In genomic region chr6:167394820-167395219, GRCh38 we compare ENCODE assay signal across 29 cellular contexts.
"Had no signal": no experiment of that assay in that cellular context is flagged by ENCODE, and none has a peak within 500 bp of the region (broad histone marks: within the 10 kb centered on the region; RNA-seq: fewer than 3 reads in every experiment).

No MANE protein-coding gene starts in this region.

- DNase-seq: activated B cell treated with CpG ODN at 0.5 μM for 24 hours; activated CD4-positive, alpha-beta memory T cell treated with anti-CD3 and anti-CD28 coated beads, Interleukin-2, amount 10 ng/mL, durations not matched to agents 7 days and 5 days; activated CD4-positive, alpha-beta T cell treated with anti-CD3 and anti-CD28 coated beads for 48 hours; activated CD8-positive, alpha-beta memory T cell treated with anti-CD3 and anti-CD28 coated beads, Interleukin-2, amount 50 U/mL, for 48 hours; activated gamma-delta T cell; activated naive CD4-positive, alpha-beta T cell; activated naive CD4-positive, alpha-beta T cell treated with anti-CD3 and anti-CD28 coated beads, Interleukin-2, amount 10 ng/mL, durations not matched to agents 7 days and 5 days; activated naive CD8-positive, alpha-beta T cell treated with anti-CD3 and anti-CD28 coated beads, Interleukin-2, amount 10 ng/mL, durations not matched to agents 7 days and 5 days; activated T-cell treated with anti-CD3 and anti-CD28 coated beads for 4 hours; activated T-cell treated with anti-CD3 and anti-CD28 coated beads, Interleukin-2, amount 50 U/mL, for 24 hours; activated T-cell treated with anti-CD3 and anti-CD28 coated beads, Interleukin-2, amount 50 U/mL, for 72 hours; central memory CD4-positive, alpha-beta T cell; cerebellar nuclear complex; colonic mucosa; dorsolateral prefrontal cortex; effector memory CD4-positive, alpha-beta T cell; endodermal cell; erythroblast; esophagus squamous epithelium; T-helper 1 cell; T-helper 17 cell; T1000; WERI-Rb-1 had no signal

- H3K36me3 ChIP-seq: ascending aorta, breast epithelium, cardiac muscle cell, colonic mucosa, esophagus squamous epithelium, WERI-Rb-1 had no signal

- ATAC-seq: activated CD4-positive, CD25-positive, alpha-beta regulatory T cell treated with anti-CD3 and anti-CD28 coated beads, Interleukin-2, amount 50 U/mL, for 24 hours; activated naive CD4-positive, alpha-beta T cell treated with anti-CD3 and anti-CD28 coated beads, Interleukin-2, amount 50 U/mL, for 72 hours; activated T-cell treated with anti-CD3 and anti-CD28 coated beads, Interleukin-2, amount 50 U/mL, for 72 hours; T-helper 17 cell had no signal

- H3K4me1 ChIP-seq: breast epithelium, colonic mucosa, esophagus squamous epithelium had no signal

- H3K4me3 ChIP-seq: ascending aorta, breast epithelium, cardiac muscle cell, colonic mucosa, dorsolateral prefrontal cortex, esophagus squamous epithelium had no signal

- H3K9me3 ChIP-seq: ascending aorta, breast epithelium, colonic mucosa, esophagus squamous epithelium had no signal

- FAIRE-seq: frontal cortex had no signal

- H3K27ac ChIP-seq: breast epithelium, cardiac muscle cell, colonic mucosa, dorsolateral prefrontal cortex, esophagus squamous epithelium, WERI-Rb-1 had no signal

- H3K27me3 ChIP-seq: ascending aorta, breast epithelium, cardiac muscle cell, colonic mucosa, dorsolateral prefrontal cortex, esophagus squamous epithelium had no signal
